ENCODE assay signal across 22 cellular contexts in genomic region chr2:128448331-128449225, GRCh38.
A peak's percentile ranks its signal among the peaks of the same experiment; 100 is the strongest.
DNase-seq lines count a peak whose midpoint lies in the region; ATAC-seq and TF ChIP-seq lines count a peak whose summit lies in the region.
"Had no signal": no experiment of that assay in that cellular context is flagged by ENCODE, and none has a peak within 500 bp of the region (broad histone marks: within the 10 kb centered on the region; RNA-seq: fewer than 3 reads in every experiment).

No MANE protein-coding gene starts in this region.

- no peak for TF ChIP-seq EP300 in esophagus muscularis mucosa (IDR thresholded peaks at IDR 0.05)

- peaks cover 81% of the 10 kb centered on the region for H4K20me1 ChIP-seq in BLaER1

- H3K27me3 ChIP-seq in BLaER1 = no peaks in the 10 kb centered on the region
- peaks cover 0 to 17% (median 0%) of the 10 kb centered on the region in 4 donors for H3K27me3 ChIP-seq in esophagus muscularis mucosa
- no peaks in the 10 kb centered on the region for H3K27me3 ChIP-seq in thyroid gland

- peaks cover 52% of the 10 kb centered on the region for H3K4me1 ChIP-seq in BLaER1
- peaks cover 0 to 14% (median 0%) of the 10 kb centered on the region in 4 donors for H3K4me1 ChIP-seq in esophagus muscularis mucosa
- no peaks in the 10 kb centered on the region for H3K4me1 ChIP-seq in thyroid gland
- H3K4me1 ChIP-seq: psoas muscle had no signal

- 93% methylated on average over 10 of the region's 13 CpGs for WGBS in esophagus muscularis mucosa
- 94 to 98% methylated on average over 10 of the region's 13 CpGs for WGBS in thyroid gland, 2 donors

- no peak overlapping the region; the same call in 1 of the 2 replicates for H3K4me2 ChIP-seq in BLaER1

- intact Hi-C loops in esophagus muscularis mucosa (cut with DNase I) (no loop called here), sciatic nerve (cut with DNase I) (no loop called here), thyroid gland (cut with DNase I) (no loop called here)

- H3K9me3 ChIP-seq in BLaER1 = peaks cover 10% of the 10 kb centered on the region; the same call in 1 of the 2 replicates
- H3K9me3 ChIP-seq in KOPT-K1 (ENCODE audit: insufficient read depth, low read length, poor library complexity, severe bottlenecking) = no peaks in the 10 kb centered on the region
- H3K9me3 ChIP-seq in esophagus muscularis mucosa = no peaks in the 10 kb centered on the region
- no peaks in the 10 kb centered on the region for H3K9me3 ChIP-seq in thyroid gland
- H3K9me3 ChIP-seq: mucosa of descending colon, psoas muscle had no signal

- H3K27ac ChIP-seq in BLaER1 (peak overlapping the region; percentile 50), KOPT-K1 (ENCODE audit: low read depth, low read length, poor library complexity, severe bottlenecking) (peak overlapping the region; percentile 14), esophagus muscularis mucosa (replicated peaks in 1 of 4) (no peak overlapping the region), thyroid gland (no peak overlapping the region)
- H3K27ac ChIP-seq: epithelial cell of prostate, psoas muscle had no signal

- H3K9ac ChIP-seq in BLaER1 = no peak overlapping the region

- DNase-seq in esophagus muscularis mucosa (ENCODE audit: extremely low spot score) (peak; percentile 86), sciatic nerve (ENCODE audit: low spot score) (peak; percentile 39), GM19240 (ENCODE audit: insufficient read length, low spot score) (no peak), thyroid gland (no peak)
- no peak for DNase-seq in stimulated activated CD4-positive, alpha-beta T cell treated with anti-CD3 and anti-CD28 coated beads, Interleukin-12 subunit alpha, Interleukin-12 subunit beta, amount 100 ng/mL, for 4 hours
- DNase-seq: activated CD4-positive, alpha-beta T cell treated with anti-CD3 and anti-CD28 coated beads, Interleukin-2, amount 50 U/mL, for 4 hours; activated naive CD4-positive, alpha-beta T cell treated with anti-CD3 and anti-CD28 coated beads, Interleukin-2, amount 10 ng/mL, durations not matched to agents 7 days and 5 days; activated T-cell treated with anti-CD3 and anti-CD28 coated beads, Interleukin-2, amount 50 U/mL, for 4 hours; KBM-7; left ventricle myocardium superior; mucosa of descending colon; NCI-H146; NCI-H524 treated with DMSO at 0.1 percent for 48 hours; psoas muscle; small intestine; stimulated activated CD4-positive, alpha-beta T cell treated with anti-CD3 and anti-CD28 coated beads, Interleukin-2, amount 100 ng/mL, for 48 hours; T-helper 2 cell; WERI-Rb-1 had no signal

- TF ChIP-seq POLR2A in esophagus muscularis mucosa (IDR thresholded peaks at IDR 0.05; ENCODE audit: low read depth) = no peak
- TF ChIP-seq POLR2A in thyroid gland (IDR thresholded peaks at IDR 0.05) = no peak

- H3K36me3 ChIP-seq in BLaER1 (peaks cover 69% of the 10 kb centered on the region), KOPT-K1 (ENCODE audit: insufficient read depth, low read length) (no peaks in the 10 kb centered on the region), esophagus muscularis mucosa (no peaks in the 10 kb centered on the region), thyroid gland (no peaks in the 10 kb centered on the region)
- H3K36me3 ChIP-seq: WERI-Rb-1 had no signal

- ATAC-seq in sciatic nerve (no peak), HG02870 (IDR thresholded peaks at IDR 0.05; ENCODE audit: unreplicated experiment) (no peak)
- ATAC-seq: activated T-cell treated with anti-CD3 and anti-CD28 coated beads, Interleukin-2, amount 50 U/mL, for 4 hours; left ventricle myocardium superior; mucosa of descending colon; psoas muscle had no signal

- no peak overlapping the region for H3K4me3 ChIP-seq in BLaER1
- H3K4me3 ChIP-seq in esophagus muscularis mucosa = no peak overlapping the region
- H3K4me3 ChIP-seq in thyroid gland (replicated peaks in 1 of 3) = no peak overlapping the region
- H3K4me3 ChIP-seq: mucosa of descending colon, psoas muscle had no signal

- no peak for TF ChIP-seq CTCF in esophagus muscularis mucosa (IDR thresholded peaks at IDR 0.05)
- TF ChIP-seq CTCF in thyroid gland (IDR thresholded peaks at IDR 0.05) = no peak

Comparison
In these comparisons a context has a peak if more than half of its experiments do, and no peak if none do; other contexts are left out.
1. H3K27ac ChIP-seq: peak in BLaER1 (single experiment) and KOPT-K1 (single experiment); none in esophagus muscularis mucosa (0 of 4) and thyroid gland (0 of 3).
2. DNase-seq: peak in esophagus muscularis mucosa (single experiment) and sciatic nerve (single experiment); none in GM19240 (single experiment), thyroid gland (0 of 2) and stimulated activated CD4-positive, alpha-beta T cell treated with anti-CD3 and anti-CD28 coated beads, Interleukin-12 subunit alpha, Interleukin-12 subunit beta, amount 100 ng/mL, for 4 hours (single experiment).